Comparison of ENCODE assay signal across 22 cellular contexts in genomic region chr5:5218396-5218795, GRCh38.
"Had no signal": no experiment of that assay in that cellular context is flagged by ENCODE, and none has a peak within 500 bp of the region (broad histone marks: within the 10 kb centered on the region; RNA-seq: fewer than 3 reads in every experiment).

No MANE protein-coding gene starts in this region.

- H3K4me3 ChIP-seq: MG63 had no signal

- H3K9ac ChIP-seq: SK-N-SH had no signal

- H3K4me2 ChIP-seq: SK-N-SH had no signal

- H3K36me3 ChIP-seq: MG63 had no signal

- H3K9me3 ChIP-seq: MG63, SK-N-SH had no signal

- ATAC-seq: T-cell had no signal

- DNase-seq: IMR-90, Karpas-422, KG1, MG63, NCI-H1092, NCI-H1105 treated with DMSO at 0.1 percent for 48 hours, NCI-H1417 treated with DMSO at 0.1 percent for 48 hours, NCI-H146, NCI-H1694 treated with DMSO at 0.1 percent for 48 hours, NCI-H1930, NCI-H2081, NCI-H2107, NCI-H2227 treated with DMSO at 0.1 percent for 48 hours, NCI-H524, NCI-H526 treated with DMSO at 0.1 percent for 48 hours, NCI-H748 treated with DMSO at 0.1 percent for 48 hours, SHP77, SK-N-SH, SW 1271, T-cell had no signal

- H3K27ac ChIP-seq: HL-60, RWPE1 had no signal
